In the genomic region with DNA sequence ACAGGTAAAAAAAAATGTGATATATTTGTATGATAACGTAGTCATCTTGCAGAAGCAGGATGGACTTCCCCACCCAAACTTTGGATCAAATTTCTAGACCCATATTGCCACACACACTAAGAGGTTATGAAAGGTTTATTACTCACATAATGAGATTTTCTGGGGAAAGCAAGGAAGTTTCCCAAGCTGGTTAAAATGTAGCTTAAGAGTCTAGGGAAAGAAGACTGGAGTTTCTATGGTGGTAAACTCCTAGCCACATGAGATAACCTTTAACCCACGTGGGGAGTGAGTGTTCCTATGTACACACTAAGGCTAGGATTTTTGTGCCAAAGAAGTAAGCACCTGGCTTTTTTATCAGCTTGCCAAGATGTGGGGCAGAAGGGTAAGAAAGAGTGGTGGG, we compare ENCODE assay signal across 17 cellular contexts.
DNase-seq lines count a peak whose midpoint lies in the region; ATAC-seq, FAIRE-seq and TF ChIP-seq lines count a peak whose summit lies in the region.
"Had no signal": no experiment of that assay in that cellular context is flagged by ENCODE, and none has a peak within 500 bp of the region (broad histone marks: within the 10 kb centered on the region; RNA-seq: fewer than 3 reads in every experiment).

No MANE protein-coding gene starts in this region.

- TF ChIP-seq POLR2A in prostate gland (IDR thresholded peaks at IDR 0.05) = no peak

- no peaks in the 10 kb centered on the region for H3K9me3 ChIP-seq in prostate gland
- H3K9me3 ChIP-seq: gastrocnemius medialis, thoracic aorta had no signal

- FAIRE-seq in bronchial epithelial cell (lab: Jason Lieb, UNC) = no peak

- H3K27ac ChIP-seq in prostate gland = no peak overlapping the region
- H3K27ac ChIP-seq: gastrocnemius medialis, thoracic aorta had no signal

- 64% methylated on average over 2 of the region's 2 CpGs for WGBS in prostate gland

- H3K4me1 ChIP-seq in prostate gland (replicated peaks) = no peaks in the 10 kb centered on the region
- H3K4me1 ChIP-seq: gastrocnemius medialis had no signal

- H3K4me3 ChIP-seq in bronchial epithelial cell (ENCODE audit: low read depth, low read length) (no peak overlapping the region), prostate gland (no peak overlapping the region)
- H3K4me3 ChIP-seq: gastrocnemius medialis, thoracic aorta had no signal

- intact Hi-C loops in left colon (cut with DNase I, micrococcal nuclease) = no loop called here
- intact Hi-C loops in prostate gland (cut with DNase I) = no loop called here

- DNase-seq in Daoy (ENCODE audit: low read depth) (peak; percentile 75), NCI-H226 (peak; percentile 96), bronchial epithelial cell (ENCODE audit: low read depth) (peak; percentile 90), left colon (no peak), NCI-H524 (lab: John Stamatoyannopoulos, UW) (no peak), prostate gland (ENCODE audit: low spot score) (no peak)
- DNase-seq: activated naive CD4-positive, alpha-beta T cell; C1 segment of cervical spinal cord; effector CD8-positive, alpha-beta T cell; gastrocnemius medialis; NCI-H2081 treated with DMSO at 0.1 percent for 48 hours; stimulated activated CD4-positive, alpha-beta T cell treated with anti-CD3 and anti-CD28 coated beads, Interleukin-4, amount 100 ng/mL, for 1 hour; stimulated activated CD8-positive, alpha-beta memory T cell treated with anti-CD3 and anti-CD28 coated beads, Interleukin-4, amount 100 ng/mL, for 48 hours had no signal

- no peaks in the 10 kb centered on the region for H3K36me3 ChIP-seq in bronchial epithelial cell (ENCODE audit: control insufficient read depth, insufficient read depth, low read length)
- H3K36me3 ChIP-seq in prostate gland = no peaks in the 10 kb centered on the region
- H3K36me3 ChIP-seq: gastrocnemius medialis, thoracic aorta had no signal

- ATAC-seq in left colon (peak; percentile 74), HG03280 (IDR thresholded peaks at IDR 0.05; ENCODE audit: unreplicated experiment) (no peak), GM21526 (IDR thresholded peaks at IDR 0.05; ENCODE audit: low FRiP score, unreplicated experiment) (no peak)
- ATAC-seq: gastrocnemius medialis, WTC11 had no signal

- TF ChIP-seq CTCF in bronchial epithelial cell (IDR thresholded peaks at IDR 0.05; ENCODE audit: insufficient read depth, low read length, severe bottlenecking) (no peak), prostate gland (IDR thresholded peaks at IDR 0.05) (no peak)

- no peaks in the 10 kb centered on the region for H3K27me3 ChIP-seq in bronchial epithelial cell (ENCODE audit: control insufficient read depth, insufficient read depth, low read length)
- H3K27me3 ChIP-seq in prostate gland (replicated peaks; ENCODE audit: insufficient read depth) = no peaks in the 10 kb centered on the region
- H3K27me3 ChIP-seq: gastrocnemius medialis had no signal

Comparison
In these comparisons a context has a peak if more than half of its experiments do, and no peak if none do; other contexts are left out.
1. DNase-seq: peak in Daoy (single experiment), NCI-H226 (single experiment) and bronchial epithelial cell (single experiment); none in left colon (0 of 2), NCI-H524 (0 of 2) and prostate gland (single experiment).